Comparison of ENCODE assay signal across 11 cellular contexts in the genomic region with DNA sequence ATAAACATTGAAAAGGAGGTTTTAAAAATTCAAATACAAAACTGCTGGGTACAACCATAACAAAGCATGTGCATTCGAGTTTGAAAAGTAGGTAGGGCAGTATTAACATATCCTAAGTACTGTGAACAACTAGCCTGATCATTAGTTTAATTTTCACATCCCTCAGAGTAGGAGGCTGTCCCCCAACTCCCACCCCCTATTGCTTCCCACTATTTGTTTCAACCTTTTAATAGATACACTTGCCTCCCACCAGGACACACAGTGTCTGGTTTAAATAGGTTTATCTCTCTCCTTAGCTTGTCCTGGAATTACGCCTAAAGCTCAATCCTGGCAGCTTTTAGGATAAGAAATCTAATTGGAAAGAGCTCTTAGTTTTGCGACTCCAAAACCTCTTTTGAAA. TPM values are rescaled to one million over a fixed set of nuclear protein-coding genes. Genes with fewer than 3 reads are reported as not detected.
DNase-seq lines count a peak whose midpoint lies in the region; ATAC-seq, FAIRE-seq and TF ChIP-seq lines count a peak whose summit lies in the region.
"Had no signal": no experiment of that assay in that cellular context is flagged by ENCODE, and none has a peak within 500 bp of the region (broad histone marks: within the 10 kb centered on the region; RNA-seq: fewer than 3 reads in every experiment).

No MANE protein-coding gene starts in this region.

- H3K4me3 Mint-ChIP-seq in activated naive CD4-positive, alpha-beta T cell treated with anti-CD3 and anti-CD28 coated beads for 36 hours: peak overlapping the region; percentile 95
- peak overlapping the region; percentile 94 for H3K4me3 Mint-ChIP-seq in activated naive CD8-positive, alpha-beta T cell treated with anti-CD3 and anti-CD28 coated beads for 36 hours

- no peak for TF ChIP-seq EP300 in suprapubic skin (IDR thresholded peaks at IDR 0.05)

- H3K36me3 ChIP-seq in kidney (ENCODE audit: control insufficient read depth in 1 of 2, insufficient read depth in 2 of 2, low read length in 2 of 2) (no peaks in the 10 kb centered on the region), suprapubic skin (no peaks in the 10 kb centered on the region)

- intact Hi-C loops in activated naive CD4-positive, alpha-beta T cell treated with anti-CD3 and anti-CD28 coated beads for 36 hours (cut with micrococcal nuclease): loop anchor here (5.0 to 10.0 kb wide), 3 partner anchors 63 to 1634 kb away; a partner anchor contains a TSS
- intact Hi-C loops in kidney (cut with DNase I): no loop called here

- H3K4me1 ChIP-seq in kidney (ENCODE audit: control insufficient read depth in 1 of 2, insufficient read depth in 1 of 2, low read depth in 1 of 2, low read length in 2 of 2) (peaks cover 6 to 9% of the 10 kb centered on the region in 2 donors), suprapubic skin (peaks cover 42% of the 10 kb centered on the region)

- no peaks in the 10 kb centered on the region for H3K9me3 Mint-ChIP-seq in activated naive CD4-positive, alpha-beta T cell treated with anti-CD3 and anti-CD28 coated beads for 36 hours
- H3K9me3 Mint-ChIP-seq in activated naive CD4-positive, alpha-beta T cell treated with anti-CD3 and anti-CD28 coated beads, Interleukin-2, amount 50 U/mL, for 72 hours: no peaks in the 10 kb centered on the region
- no peaks in the 10 kb centered on the region for H3K9me3 Mint-ChIP-seq in activated naive CD8-positive, alpha-beta T cell treated with anti-CD3 and anti-CD28 coated beads for 36 hours

- no peaks in the 10 kb centered on the region for H3K27me3 Mint-ChIP-seq in activated naive CD4-positive, alpha-beta T cell treated with anti-CD3 and anti-CD28 coated beads for 36 hours (ENCODE audit: low read depth)
- no peaks in the 10 kb centered on the region for H3K27me3 Mint-ChIP-seq in activated naive CD8-positive, alpha-beta T cell treated with anti-CD3 and anti-CD28 coated beads for 36 hours

- no peak for FAIRE-seq in kidney (lab: Jason Lieb, UNC)

- H3K27ac Mint-ChIP-seq in activated naive CD4-positive, alpha-beta T cell treated with anti-CD3 and anti-CD28 coated beads for 36 hours: no peak overlapping the region
- H3K27ac Mint-ChIP-seq in activated naive CD4-positive, alpha-beta T cell treated with anti-CD3 and anti-CD28 coated beads, Interleukin-2, amount 50 U/mL, for 72 hours: no peak overlapping the region
- H3K27ac Mint-ChIP-seq in activated naive CD8-positive, alpha-beta T cell treated with anti-CD3 and anti-CD28 coated beads for 36 hours: no peak overlapping the region

- TF ChIP-seq CTCF in kidney (IDR thresholded peaks at IDR 0.05; ENCODE audit: borderline replicate concordance, extremely low read depth, insufficient read depth) (no peak), suprapubic skin (IDR thresholded peaks at IDR 0.05) (no peak)

- H3K27ac ChIP-seq in kidney (ENCODE audit: low read depth in 2 of 2, low read length in 2 of 2) (no peak overlapping the region), suprapubic skin (no peak overlapping the region)
- H3K27ac ChIP-seq: KMS-11, SK-N-MC had no signal

- no peaks in the 10 kb centered on the region for H3K36me3 Mint-ChIP-seq in activated naive CD4-positive, alpha-beta T cell treated with anti-CD3 and anti-CD28 coated beads for 36 hours (ENCODE audit: low read depth)
- H3K36me3 Mint-ChIP-seq in activated naive CD4-positive, alpha-beta T cell treated with anti-CD3 and anti-CD28 coated beads, Interleukin-2, amount 50 U/mL, for 72 hours: no peaks in the 10 kb centered on the region
- H3K36me3 Mint-ChIP-seq in activated naive CD8-positive, alpha-beta T cell treated with anti-CD3 and anti-CD28 coated beads for 36 hours: no peaks in the 10 kb centered on the region

- no peak for DNase-seq in activated naive CD4-positive, alpha-beta T cell treated with anti-CD3 and anti-CD28 coated beads for 36 hours
- DNase-seq in activated naive CD4-positive, alpha-beta T cell treated with anti-CD3 and anti-CD28 coated beads, Interleukin-2, amount 50 U/mL, for 72 hours (ENCODE audit: low spot score in 2 of 2): no peak
- no peak for DNase-seq in activated naive CD8-positive, alpha-beta T cell treated with anti-CD3 and anti-CD28 coated beads for 36 hours
- DNase-seq in kidney (no peak), suprapubic skin (ENCODE audit: low spot score in 2 of 2) (no peak), occipital lobe (lab: John Stamatoyannopoulos, UW) (no peak)
- DNase-seq: COR-L47 had no signal

- no peak overlapping the region for H3K9ac ChIP-seq in kidney (ENCODE audit: low read length in 2 of 2)
- H3K9ac ChIP-seq: KMS-11 had no signal

- no peaks in the 10 kb centered on the region for H3K27me3 ChIP-seq in suprapubic skin

- CTCF ChIA-PET in activated naive CD4-positive, alpha-beta T cell treated with anti-CD3 and anti-CD28 coated beads for 36 hours (lab: Charles Lee): interaction anchor here (0.6 to 1.5 kb wide), 3 partner anchors 11 to 191 kb away, joined by 4 to 6 read pairs (median 4); no protein-coding TSS in a partner anchor

- H3K4me3 ChIP-seq in kidney (ENCODE audit: low read length in 2 of 2): peak overlapping the region; percentile 77 to 83
- H3K4me3 ChIP-seq in suprapubic skin: peak overlapping the region; percentile 89
- H3K4me3 ChIP-seq: SK-N-MC had no signal

- no peak for TF ChIP-seq POLR2A in suprapubic skin (IDR thresholded peaks at IDR 0.05)

- 25% methylated on average over 3 of the region's 3 CpGs for WGBS in suprapubic skin

- H3K9me3 ChIP-seq in kidney (ENCODE audit: control insufficient read depth in 1 of 2, low read length in 2 of 2) (no peaks in the 10 kb centered on the region), suprapubic skin (no peaks in the 10 kb centered on the region)

- peaks cover 31% of the 10 kb centered on the region for H3K4me1 Mint-ChIP-seq in activated naive CD4-positive, alpha-beta T cell treated with anti-CD3 and anti-CD28 coated beads for 36 hours (ENCODE audit: low read depth)
- H3K4me1 Mint-ChIP-seq in activated naive CD8-positive, alpha-beta T cell treated with anti-CD3 and anti-CD28 coated beads for 36 hours: peaks cover 30% of the 10 kb centered on the region

- no peak for ATAC-seq in activated naive CD4-positive, alpha-beta T cell treated with anti-CD3 and anti-CD28 coated beads, Interleukin-2, amount 50 U/mL, for 72 hours
- ATAC-seq in GM21619 (IDR thresholded peaks at IDR 0.05; ENCODE audit: unreplicated experiment) (no peak), HG02623 (IDR thresholded peaks at IDR 0.05; ENCODE audit: unreplicated experiment) (no peak)

RNA-seq across cellular contexts. Expression of a gene that starts 2.1 kb away (rescaled TPM):
- total RNA-seq in activated naive CD4-positive, alpha-beta T cell treated with anti-CD3 and anti-CD28 coated beads for 36 hours: 10 to 100 TPM; 49.1 to 49.2 TPM
- total RNA-seq in activated naive CD4-positive, alpha-beta T cell treated with anti-CD3 and anti-CD28 coated beads, Interleukin-2, amount 50 U/mL, for 72 hours: 10 to 100 TPM; 51.2 to 71.5 TPM
- 10 to 100 TPM; 51.9 to 52.2 TPM for total RNA-seq in activated naive CD8-positive, alpha-beta T cell treated with anti-CD3 and anti-CD28 coated beads for 36 hours
- 36.1 TPM for total RNA-seq in kidney
- polyA plus RNA-seq in kidney (ENCODE audit: insufficient read depth, low read depth, low replicate concordance): 14.0 TPM
- total RNA-seq in suprapubic skin: 10 to 100 TPM; 22.7 to 61.7 (median 38.8) TPM
- total RNA-seq in occipital lobe: 52.9 TPM

RNA-seq across cellular contexts. Expression of a gene that starts 5.8 kb away (rescaled TPM):
- 10 to 100 TPM; 17.5 to 18.6 TPM for total RNA-seq in activated naive CD4-positive, alpha-beta T cell treated with anti-CD3 and anti-CD28 coated beads for 36 hours
- total RNA-seq in activated naive CD4-positive, alpha-beta T cell treated with anti-CD3 and anti-CD28 coated beads, Interleukin-2, amount 50 U/mL, for 72 hours: 10 to 100 TPM; 23.9 to 32.4 TPM
- total RNA-seq in activated naive CD8-positive, alpha-beta T cell treated with anti-CD3 and anti-CD28 coated beads for 36 hours: 10 to 100 TPM; 19.0 to 22.3 TPM
- total RNA-seq in kidney (29.0 TPM), suprapubic skin (10 to 100 TPM; 37.7 to 66.3 (median 50.1) TPM), occipital lobe (67.2 TPM)
- polyA plus RNA-seq in kidney (ENCODE audit: insufficient read depth, low read depth, low replicate concordance): 14.9 TPM
